Comparison of ENCODE assay signal across 9 cellular contexts in the genomic region with DNA sequence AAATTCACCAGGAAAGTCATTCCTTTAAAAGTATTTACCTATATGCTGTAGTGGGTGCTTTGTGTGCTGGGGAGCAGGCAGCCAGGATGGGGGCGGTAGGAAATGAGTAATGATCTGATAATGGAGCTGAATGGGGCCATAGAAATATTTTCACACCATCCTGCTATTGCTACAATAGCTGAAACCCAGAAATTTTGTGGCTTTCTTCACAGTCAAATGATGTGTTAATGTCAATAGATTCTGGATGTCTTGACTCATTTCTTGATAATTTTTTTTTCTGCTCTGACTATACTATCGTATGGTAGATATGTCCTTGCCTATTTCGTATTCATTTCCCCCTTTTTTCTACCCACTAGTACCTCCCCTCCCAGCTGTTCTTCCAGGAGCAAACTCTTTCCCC. TPM values are rescaled to one million over a fixed set of nuclear protein-coding genes. Genes with fewer than 3 reads are reported as not detected.
DNase-seq lines count a peak whose midpoint lies in the region; ATAC-seq and TF ChIP-seq lines count a peak whose summit lies in the region.
"Had no signal": no experiment of that assay in that cellular context is flagged by ENCODE, and none has a peak within 500 bp of the region (broad histone marks: within the 10 kb centered on the region; RNA-seq: fewer than 3 reads in every experiment).

No MANE protein-coding gene starts in this region.

- H3K4me2 ChIP-seq in trophoblast cell (ENCODE audit: low read length) = no peak overlapping the region

- no peak overlapping the region for H4K12ac ChIP-seq in trophoblast cell (ENCODE audit: low read depth, low read length)

- no peak overlapping the region for H3K4ac ChIP-seq in trophoblast cell (ENCODE audit: low read depth, low read length)

- H2BK12ac ChIP-seq in trophoblast cell (ENCODE audit: low read length) = no peak overlapping the region

- no peak for TF ChIP-seq CTCF in epithelial cell of esophagus (IDR thresholded peaks at IDR 0.05; ENCODE audit: insufficient read depth, low read depth, low read length, missing control alignments)

- no peaks in the 10 kb centered on the region for H3K79me1 ChIP-seq in trophoblast cell (ENCODE audit: low read length)

- no peak overlapping the region for H3K18ac ChIP-seq in trophoblast cell (ENCODE audit: low read length)

- H3K4me1 ChIP-seq in trophoblast cell (ENCODE audit: control insufficient read depth in 1 of 2, insufficient read depth in 2 of 2, low read length in 2 of 2) = peaks cover 0 to 2% of the 10 kb centered on the region in 2 experiments

- no peaks in the 10 kb centered on the region for H3K9me3 ChIP-seq in trophoblast cell (ENCODE audit: insufficient read depth, low read depth, low read length)

- no peak overlapping the region for H2AFZ ChIP-seq in trophoblast cell (ENCODE audit: insufficient read depth, low read length, poor library complexity)

- no peak overlapping the region for H3K23ac ChIP-seq in trophoblast cell (ENCODE audit: low read length)

- H3K9ac ChIP-seq in trophoblast cell (ENCODE audit: low read length) = no peak overlapping the region

- no peaks in the 10 kb centered on the region for H3K27me3 ChIP-seq in trophoblast cell (ENCODE audit: insufficient read depth, low read length)

- H3K4me3 ChIP-seq in epithelial cell of esophagus (ENCODE audit: low read length) (no peak overlapping the region), trophoblast cell (ENCODE audit: low read depth, low read length) (no peak overlapping the region)

- no peak overlapping the region for H4K91ac ChIP-seq in trophoblast cell (ENCODE audit: low read depth, low read length)

- H2BK120ac ChIP-seq in trophoblast cell (ENCODE audit: insufficient read depth, low read length, poor library complexity) = no peak overlapping the region

- H2BK5ac ChIP-seq in trophoblast cell (ENCODE audit: low read depth, low read length, poor library complexity) = no peak overlapping the region

- H3K36me3 ChIP-seq in trophoblast cell (ENCODE audit: control insufficient read depth in 1 of 2, insufficient read depth in 2 of 2, low read length in 2 of 2) = no peaks in the 10 kb centered on the region

- H3K14ac ChIP-seq in trophoblast cell (ENCODE audit: low read length) = no peak overlapping the region

- H3K79me2 ChIP-seq in trophoblast cell (ENCODE audit: control insufficient read depth, insufficient read depth, low read length, poor library complexity) = no peaks in the 10 kb centered on the region

- no CpG with 5 or more reads among the region's 3 CpGs for WGBS in trophoblast cell (ENCODE audit: extremely low coverage, insufficient coverage, insufficient read length)

- no peak overlapping the region for H3K27ac ChIP-seq in trophoblast cell (ENCODE audit: low read depth, low read length)

- H4K8ac ChIP-seq in trophoblast cell (ENCODE audit: low read depth, low read length) = no peak overlapping the region

- DNase-seq in epithelial cell of esophagus (ENCODE audit: low read depth) (peak; percentile 40), trophoblast cell (no peak), NCI-H128 (lab: John Stamatoyannopoulos, UW; ENCODE audit: unreplicated experiment) (no peak), RKO (ENCODE audit: low spot score) (no peak)
- DNase-seq: effector memory CD8-positive, alpha-beta T cell; NCI-H2081 treated with DMSO at 0.1 percent for 48 hours had no signal

- peak; percentile 69 for ATAC-seq in GM18861 (IDR thresholded peaks at IDR 0.05; ENCODE audit: unreplicated experiment)
- peak; percentile 51 for ATAC-seq in GM21423 (IDR thresholded peaks at IDR 0.05; ENCODE audit: unreplicated experiment)
- ATAC-seq in HG03097 (IDR thresholded peaks at IDR 0.05; ENCODE audit: low FRiP score, unreplicated experiment) = peak; percentile 67
- ATAC-seq: effector memory CD8-positive, alpha-beta T cell had no signal

- no peak overlapping the region for H2AK5ac ChIP-seq in trophoblast cell (ENCODE audit: low read length)

RNA-seq across cellular contexts. Expression of a gene that starts 59.5 kb away (rescaled TPM):
- polyA plus RNA-seq in trophoblast cell (2013) = 0.05 and 0.14 TPM in 2 replicates
